In the genomic region with DNA sequence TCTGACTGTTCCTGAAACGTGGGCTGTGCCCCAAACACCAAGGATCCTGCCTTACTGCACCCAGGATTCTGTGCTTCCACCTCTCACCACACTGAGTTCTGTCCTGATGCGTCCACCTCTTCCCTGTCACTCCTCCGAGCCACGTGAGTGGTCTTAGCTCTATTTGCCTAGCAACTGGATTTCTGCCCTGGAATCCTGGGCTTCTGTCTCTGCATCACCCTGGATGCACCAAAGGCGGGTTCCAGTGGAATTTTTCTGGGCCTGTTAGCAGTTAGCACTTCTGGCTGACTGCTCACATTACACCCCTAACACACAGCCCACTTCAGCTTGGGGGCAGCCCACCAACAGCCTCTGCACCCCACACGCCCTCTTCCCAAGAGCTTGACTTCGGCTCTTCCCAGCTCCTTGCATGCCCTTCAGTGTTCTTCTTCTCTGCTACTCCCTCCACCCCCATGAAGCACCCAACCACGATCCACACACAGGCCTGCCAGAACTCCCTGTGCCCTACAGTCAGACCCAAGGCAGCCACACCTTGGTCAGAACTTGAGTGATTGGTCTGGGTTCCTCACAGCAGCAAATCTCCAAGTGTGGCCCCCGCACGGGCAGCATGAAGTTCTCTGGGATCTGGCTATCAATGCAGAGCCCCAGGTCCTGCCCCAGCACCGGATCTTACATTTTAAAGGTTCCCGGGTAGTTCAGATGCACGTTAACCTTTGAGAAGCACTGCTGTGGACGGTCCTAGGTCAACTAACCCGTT, we compare ENCODE assay signal across 12 cellular contexts.
DNase-seq lines count a peak whose midpoint lies in the region; ATAC-seq and TF ChIP-seq lines count a peak whose summit lies in the region.
"Had no signal": no experiment of that assay in that cellular context is flagged by ENCODE, and none has a peak within 500 bp of the region (broad histone marks: within the 10 kb centered on the region; RNA-seq: fewer than 3 reads in every experiment).

No MANE protein-coding gene starts in this region.

- peak overlapping the region in 3 of 5 experiments; percentile 16 to 68 (median 50) for H3K4me3 Mint-ChIP-seq in brain

- POLR2A ChIA-PET in GM10248 (lab: Yijun Ruan, JAX), result interaction anchor here (0.8 kb wide), 1 partner anchor 18 kb away, joined by 3 read pairs; no protein-coding TSS in a partner anchor

- peak overlapping the region in 4 of 5 experiments; percentile 13 to 70 (median 46) for H3K27ac Mint-ChIP-seq in brain

- TF ChIP-seq CTCF in brain (conservative IDR thresholded peaks at IDR 0.05) (no peak), psoas muscle (IDR thresholded peaks at IDR 0.05) (no peak), upper lobe of right lung (IDR thresholded peaks at IDR 0.05) (no peak), GM10248 (IDR thresholded peaks at IDR 0.05; ENCODE audit: control extremely low read depth, extremely low read depth, low read depth, missing control alignments) (no peak)

- ATAC-seq in right cardiac atrium (no peak), psoas muscle (peak in 2 of 4 donors; percentile 29 to 32), upper lobe of right lung (no peak)
- ATAC-seq: PC-3 had no signal

- peaks cover 7% of the 10 kb centered on the region for H3K4me1 ChIP-seq in right cardiac atrium (ENCODE audit: control insufficient read depth, insufficient read depth, low read length)
- no peaks in the 10 kb centered on the region for H3K4me1 ChIP-seq in psoas muscle
- peaks cover 27% of the 10 kb centered on the region for H3K4me1 ChIP-seq in upper lobe of right lung

- CTCF ChIA-PET in GM10248 (lab: Yijun Ruan, JAX), result interaction anchor here (1.0 to 2.6 kb wide), 5 partner anchors 8 to 48 kb away, joined by 3 to 12 read pairs (median 4); no protein-coding TSS in a partner anchor

- peak overlapping the region; percentile 43 for H3K4me3 ChIP-seq in right cardiac atrium (ENCODE audit: low read length)
- peak overlapping the region; percentile 47 for H3K4me3 ChIP-seq in psoas muscle
- peak overlapping the region; percentile 33 for H3K4me3 ChIP-seq in upper lobe of right lung

- H3K4me1 Mint-ChIP-seq in brain, result peaks cover 42% of the 10 kb centered on the region

- H3K27me3 Mint-ChIP-seq in brain, result peaks cover 6% of the 10 kb centered on the region

- H3K9me3 ChIP-seq in right cardiac atrium (ENCODE audit: control insufficient read depth, low read length), result no peaks in the 10 kb centered on the region
- no peaks in the 10 kb centered on the region for H3K9me3 ChIP-seq in psoas muscle
- H3K9me3 ChIP-seq in upper lobe of right lung, result no peaks in the 10 kb centered on the region

- 58% methylated on average over 15 of the region's 15 CpGs for WGBS in right cardiac atrium
- WGBS in psoas muscle, 3 donors, result 31 to 60% (median 37%) methylated on average over 15 of the region's 15 CpGs

- H3K9me3 Mint-ChIP-seq in brain, result peaks cover 0 to 5% (median 0%) of the 10 kb centered on the region in 5 experiments

- peak in 2 of 3 donors; percentile 31 to 70 for DNase-seq in right cardiac atrium
- no peak for DNase-seq in psoas muscle
- no peak for DNase-seq in upper lobe of right lung
- no peak for DNase-seq in NCI-H2196 treated with DMSO at 0.1 percent for 48 hours (lab: John Stamatoyannopoulos, UW; ENCODE audit: unreplicated experiment)
- DNase-seq in GM10248 (ENCODE audit: extremely low spot score), result no peak
- DNase-seq in NCI-H146 (lab: John Stamatoyannopoulos, UW), result no peak
- DNase-seq: effector CD8-positive, alpha-beta T cell; NCI-H1694 treated with DMSO at 0.1 percent for 48 hours; NCI-H510A treated with DMSO at 0.1 percent for 48 hours; PC-3 had no signal

- H3K27ac ChIP-seq in right cardiac atrium (ENCODE audit: low read length) (peak overlapping the region; percentile 93), psoas muscle (peak overlapping the region; percentile 36), upper lobe of right lung (peak overlapping the region; percentile 78)
- H3K27ac ChIP-seq: VCaP had no signal

- H3K27me3 ChIP-seq in right cardiac atrium (ENCODE audit: control insufficient read depth, insufficient read depth), result no peaks in the 10 kb centered on the region
- peaks cover 0 to 6% (median 0%) of the 10 kb centered on the region in 3 donors for H3K27me3 ChIP-seq in psoas muscle (ENCODE audit: insufficient read depth in 3 of 3, low read length in 2 of 3)
- peaks cover 7% of the 10 kb centered on the region for H3K27me3 ChIP-seq in upper lobe of right lung

- H3K36me3 Mint-ChIP-seq in brain, result no peaks in the 10 kb centered on the region

- no peaks in the 10 kb centered on the region for H3K36me3 ChIP-seq in psoas muscle (ENCODE audit: insufficient read depth in 1 of 2, low read depth in 1 of 2)
- no peaks in the 10 kb centered on the region for H3K36me3 ChIP-seq in upper lobe of right lung

- intact Hi-C loops in right cardiac atrium (cut with DNase I) (loop anchor here in 2 of 4 donors (10.0 kb wide), 1 partner anchor 90 kb away; no protein-coding TSS in a partner anchor), psoas muscle (cut with DNase I) (no loop called here), upper lobe of right lung (cut with DNase I) (no loop called here)

Comparison
In these comparisons a context has a peak if more than half of its experiments do, and no peak if none do; other contexts are left out.
1. DNase-seq: peak in right cardiac atrium (2 of 3); none in psoas muscle (0 of 2), upper lobe of right lung (single experiment), NCI-H2196 treated with DMSO at 0.1 percent for 48 hours (single experiment), GM10248 (single experiment) and NCI-H146 (single experiment).
2. H3K27ac ChIP-seq: peak in every context shown above with its lines; median percentile 93 in right cardiac atrium; 78 in upper lobe of right lung; 36 in psoas muscle.
3. Peak in every context shown above with its lines, with median percentiles within 50 percentile points of each other: H3K4me3 ChIP-seq.